Comparison of ENCODE assay signal across 8 cellular contexts in genomic region chr7:130982160-130982638, GRCh38.
A peak's percentile ranks its signal among the peaks of the same experiment; 100 is the strongest.
DNase-seq lines count a peak whose midpoint lies in the region; ATAC-seq, FAIRE-seq and TF ChIP-seq lines count a peak whose summit lies in the region.

No MANE protein-coding gene starts in this region.

- H3K27me3 ChIP-seq in astrocyte (ENCODE audit: insufficient read depth, low read length), result no peaks in the 10 kb centered on the region
- H3K27me3 ChIP-seq in transverse colon, result no peaks in the 10 kb centered on the region

- H3K4me1 Mint-ChIP-seq in astrocyte (ENCODE audit: low read depth, unreplicated experiment), result peaks cover 15% of the 10 kb centered on the region

- no peak for TF ChIP-seq POLR2A in transverse colon (IDR thresholded peaks at IDR 0.05)

- WGBS in transverse colon (ENCODE audit: low coverage in 1 of 2), 2 donors, result 11 to 30% methylated on average over 3 of the region's 3 CpGs

- H3K9me3 ChIP-seq in astrocyte (ENCODE audit: insufficient read depth, low read depth, low read length) (no peaks in the 10 kb centered on the region), kidney (ENCODE audit: control insufficient read depth in 1 of 2, low read length in 2 of 2) (no peaks in the 10 kb centered on the region), transverse colon (no peaks in the 10 kb centered on the region)

- H2AFZ ChIP-seq in astrocyte (ENCODE audit: low read depth, low read length), result no peak overlapping the region

- no peaks in the 10 kb centered on the region for H3K79me2 ChIP-seq in astrocyte (ENCODE audit: insufficient read depth, low read length)

- H3K27ac ChIP-seq in astrocyte (ENCODE audit: low read depth, low read length), result no peak overlapping the region
- no peak overlapping the region for H3K27ac ChIP-seq in kidney (ENCODE audit: low read depth in 2 of 2, low read length in 2 of 2)
- H3K27ac ChIP-seq in transverse colon, result peak overlapping the region in 3 of 4 donors; percentile 6 to 49 (median 27)

- no peak for TF ChIP-seq EP300 in transverse colon (IDR thresholded peaks at IDR 0.05; ENCODE audit: low read depth)

- peaks cover 4% of the 10 kb centered on the region for H4K20me1 ChIP-seq in astrocyte (ENCODE audit: insufficient read depth, low read length)

- TF ChIP-seq CTCF in astrocyte (IDR thresholded peaks at IDR 0.05; ENCODE audit: insufficient read depth, low read depth, low read length), result peak; percentile 88
- TF ChIP-seq CTCF in kidney (IDR thresholded peaks at IDR 0.05; ENCODE audit: borderline replicate concordance, extremely low read depth, insufficient read depth), result peak; percentile 67
- TF ChIP-seq CTCF in transverse colon (IDR thresholded peaks at IDR 0.05), result peak; percentile 52 to 75 (median 63)

- ATAC-seq in GM21786 (IDR thresholded peaks at IDR 0.05; ENCODE audit: unreplicated experiment), result peak; percentile 60
- ATAC-seq in HG03565 (IDR thresholded peaks at IDR 0.05; ENCODE audit: unreplicated experiment), result no peak

- H3K9ac ChIP-seq in astrocyte (ENCODE audit: low read length) (no peak overlapping the region), kidney (ENCODE audit: low read length in 2 of 2) (no peak overlapping the region)

- no peak overlapping the region for H3K4me3 ChIP-seq in astrocyte (ENCODE audit: insufficient read depth, low read depth, low read length)
- H3K4me3 ChIP-seq in kidney (ENCODE audit: low read length in 2 of 2), result no peak overlapping the region
- H3K4me3 ChIP-seq in transverse colon, result no peak overlapping the region

- H3K27ac Mint-ChIP-seq in astrocyte (ENCODE audit: unreplicated experiment), result no peak overlapping the region

- H3K4me3 Mint-ChIP-seq in astrocyte (ENCODE audit: unreplicated experiment), result no peak overlapping the region

- FAIRE-seq in astrocyte (lab: Jason Lieb, UNC) (peak; percentile 64), kidney (lab: Jason Lieb, UNC) (peak; percentile 76)

- no peaks in the 10 kb centered on the region for H3K27me3 Mint-ChIP-seq in astrocyte (ENCODE audit: low read depth, unreplicated experiment)

- H3K9me3 Mint-ChIP-seq in astrocyte (ENCODE audit: unreplicated experiment), result no peaks in the 10 kb centered on the region

- DNase-seq in EL (peak; percentile 46), NCI-H2081 treated with DMSO at 0.1 percent for 48 hours (lab: John Stamatoyannopoulos, UW) (peak; percentile 19), astrocyte (ENCODE audit: low read depth) (peak; percentile 53), kidney (no peak), transverse colon (no peak), retina (no peak)

- no peak overlapping the region for H3K4me2 ChIP-seq in astrocyte (ENCODE audit: low read length)

- H3K36me3 Mint-ChIP-seq in astrocyte (ENCODE audit: low read depth, unreplicated experiment), result peaks cover 13% of the 10 kb centered on the region

- H3K36me3 ChIP-seq in astrocyte (ENCODE audit: insufficient read depth, low read length) (no peaks in the 10 kb centered on the region), kidney (ENCODE audit: control insufficient read depth in 1 of 2, insufficient read depth in 2 of 2, low read length in 2 of 2) (peaks cover 7 to 15% of the 10 kb centered on the region in 2 donors), transverse colon (peaks cover 0 to 4% (median 0%) of the 10 kb centered on the region in 4 donors)

- H3K4me1 ChIP-seq in astrocyte (ENCODE audit: insufficient read depth, low read length) (no peaks in the 10 kb centered on the region), kidney (ENCODE audit: control insufficient read depth in 1 of 2, insufficient read depth in 1 of 2, low read depth in 1 of 2, low read length in 2 of 2) (peaks cover 18 to 21% of the 10 kb centered on the region in 2 donors), transverse colon (peaks cover 22 to 69% (median 29%) of the 10 kb centered on the region in 4 donors)

- in situ Hi-C loops in transverse colon (cut with MboI; ENCODE audit: low pct_ligation_motif_present in 1 of 4, low pct_unique_long_range_greater_than_20kb in 1 of 4, low sequenced_read_pairs in 3 of 4), result no loop called here

- intact Hi-C loops in kidney (cut with DNase I) (no loop called here), transverse colon (cut with DNase I; ENCODE audit: low total_unique reads) (no loop called here)

Comparison
In these comparisons a context has a peak if more than half of its experiments do, and no peak if none do; other contexts are left out.
1. DNase-seq: peak in EL (single experiment), NCI-H2081 treated with DMSO at 0.1 percent for 48 hours (single experiment) and astrocyte (single experiment); none in kidney (single experiment), transverse colon (single experiment) and retina (single experiment).
2. H3K27ac ChIP-seq: peak in transverse colon (3 of 4); none in astrocyte (single experiment) and kidney (0 of 2).
3. Peak in every context shown above with its lines, with median percentiles within 50 percentile points of each other: CTCF ChIP-seq.